ENCODE assay signal across 1 cellular context in genomic region chr13:110705826-110706569, GRCh38.
TF ChIP-seq lines count a peak whose summit lies in the region.

A gene with protein sequence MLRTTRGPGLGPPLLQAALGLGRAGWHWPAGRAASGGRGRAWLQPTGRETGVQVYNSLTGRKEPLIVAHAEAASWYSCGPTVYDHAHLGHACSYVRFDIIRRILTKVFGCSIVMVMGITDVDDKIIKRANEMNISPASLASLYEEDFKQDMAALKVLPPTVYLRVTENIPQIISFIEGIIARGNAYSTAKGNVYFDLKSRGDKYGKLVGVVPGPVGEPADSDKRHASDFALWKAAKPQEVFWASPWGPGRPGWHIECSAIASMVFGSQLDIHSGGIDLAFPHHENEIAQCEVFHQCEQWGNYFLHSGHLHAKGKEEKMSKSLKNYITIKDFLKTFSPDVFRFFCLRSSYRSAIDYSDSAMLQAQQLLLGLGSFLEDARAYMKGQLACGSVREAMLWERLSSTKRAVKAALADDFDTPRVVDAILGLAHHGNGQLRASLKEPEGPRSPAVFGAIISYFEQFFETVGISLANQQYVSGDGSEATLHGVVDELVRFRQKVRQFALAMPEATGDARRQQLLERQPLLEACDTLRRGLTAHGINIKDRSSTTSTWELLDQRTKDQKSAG (minus strand): TSS chr13:110706116. CDS start chr13:110706093, 23 bp downstream.

TF ChIP-seq in SK-N-SH, 30 proteins besides CTCF, POLR2A, EP300 and RAD21 (continued from another document):
- TF ChIP-seq USF2 (IDR thresholded peaks at IDR 0.05; ENCODE audit: borderline replicate concordance, low read depth, low read length): no peak
- no peak for TF ChIP-seq YY1 (IDR thresholded peaks at IDR 0.05; ENCODE audit: low read depth)
- no peak for TF ChIP-seq JUND (IDR thresholded peaks at IDR 0.05)
- TF ChIP-seq TAF1 (IDR thresholded peaks at IDR 0.05; ENCODE audit: borderline replicate concordance, low read depth, low read length): peak; percentile 62; the same call in 1 of the 2 replicates
- TF ChIP-seq TCF12 (IDR thresholded peaks at IDR 0.05): no peak
- TF ChIP-seq, protein P1, sequence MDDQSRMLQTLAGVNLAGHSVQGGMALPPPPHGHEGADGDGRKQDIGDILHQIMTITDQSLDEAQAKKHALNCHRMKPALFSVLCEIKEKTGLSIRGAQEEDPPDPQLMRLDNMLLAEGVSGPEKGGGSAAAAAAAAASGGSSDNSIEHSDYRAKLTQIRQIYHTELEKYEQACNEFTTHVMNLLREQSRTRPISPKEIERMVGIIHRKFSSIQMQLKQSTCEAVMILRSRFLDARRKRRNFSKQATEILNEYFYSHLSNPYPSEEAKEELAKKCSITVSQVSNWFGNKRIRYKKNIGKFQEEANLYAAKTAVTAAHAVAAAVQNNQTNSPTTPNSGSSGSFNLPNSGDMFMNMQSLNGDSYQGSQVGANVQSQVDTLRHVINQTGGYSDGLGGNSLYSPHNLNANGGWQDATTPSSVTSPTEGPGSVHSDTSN (IDR thresholded peaks at IDR 0.05): peak; percentile 35
- no peak for TF ChIP-seq SMC3 (IDR thresholded peaks at IDR 0.05; ENCODE audit: low read depth, low read length)
- TF ChIP-seq FOXJ3 (CRISPR knock-in tag; IDR thresholded peaks at IDR 0.05): peak; percentile 51; the same call in 1 of the 2 replicates
- no peak for TF ChIP-seq CHD2 (IDR thresholded peaks at IDR 0.05; ENCODE audit: low read length, partially characterized antibody)
- TF ChIP-seq REST (IDR thresholded peaks at IDR 0.05; ENCODE audit: low read depth, low read length): no peak
- peak; percentile 89 for TF ChIP-seq ELF1 (IDR thresholded peaks at IDR 0.05)
